ENCODE assay signal across 1 cellular context in the genomic region with DNA sequence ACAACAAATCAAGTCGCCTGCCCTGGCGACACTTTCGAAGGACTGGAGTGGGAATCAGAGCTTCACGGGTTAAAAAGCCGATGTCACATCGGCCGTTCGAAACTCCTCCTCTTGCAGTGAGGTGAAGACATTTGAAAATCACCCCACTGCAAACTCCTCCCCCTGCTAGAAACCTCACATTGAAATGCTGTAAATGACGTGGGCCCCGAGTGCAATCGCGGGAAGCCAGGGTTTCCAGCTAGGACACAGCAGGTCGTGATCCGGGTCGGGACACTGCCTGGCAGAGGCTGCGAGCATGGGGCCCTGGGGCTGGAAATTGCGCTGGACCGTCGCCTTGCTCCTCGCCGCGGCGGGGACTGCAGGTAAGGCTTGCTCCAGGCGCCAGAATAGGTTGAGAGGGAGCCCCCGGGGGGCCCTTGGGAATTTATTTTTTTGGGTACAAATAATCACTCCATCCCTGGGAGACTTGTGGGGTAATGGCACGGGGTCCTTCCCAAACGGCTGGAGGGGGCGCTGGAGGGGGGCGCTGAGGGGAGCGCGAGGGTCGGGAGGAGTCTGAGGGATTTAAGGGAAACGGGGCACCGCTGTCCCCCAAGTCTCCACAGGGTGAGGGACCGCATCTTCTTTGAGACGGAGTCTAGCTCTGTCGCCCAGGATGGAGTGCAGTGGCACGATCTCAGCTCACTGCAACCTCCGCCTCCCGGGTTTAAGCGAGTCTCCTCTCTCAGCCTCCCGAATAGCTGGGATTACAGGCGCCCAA.
TF ChIP-seq lines count a peak whose summit lies in the region.

Gene LDLR, plus strand, starts transcription at position 210 of the 760 bp plus-strand sequence. Its CDS starts 86 bp downstream, at position 296.

TF ChIP-seq in K562, 482 proteins besides CTCF, POLR2A, EP300 and RAD21 (continued from another document and continues in another):
- TF ChIP-seq REST (CRISPR knock-in tag; IDR thresholded peaks at IDR 0.05; ENCODE audit: low read depth) (0 out of 2 replicates have a peak, but pooled peaks have one; percentile 42), ZFX (CRISPR knock-in tag; IDR thresholded peaks at IDR 0.05) (no peak; the same call in 1 of the 2 replicates), ZBTB17 (CRISPR knock-in tag; IDR thresholded peaks at IDR 0.05) (no peak), KDM2B (CRISPR knock-in tag; IDR thresholded peaks at IDR 0.05) (no peak), E2F4 (CRISPR knock-in tag; IDR thresholded peaks at IDR 0.05; ENCODE audit: low read depth) (no peak), FOS (IDR thresholded peaks at IDR 0.05; ENCODE audit: extremely low read depth, insufficient read length) (no peak), ZNF384 (IDR thresholded peaks at IDR 0.05; ENCODE audit: low read depth, low read length) (no peak), CHD4 (IDR thresholded peaks at IDR 0.05; ENCODE audit: insufficient read depth, insufficient replicate concordance, low read depth, low read length, poor library complexity, severe bottlenecking) (no peak), HDAC1 (IDR thresholded peaks at IDR 0.05) (no peak), CREB5 (CRISPR knock-in tag; IDR thresholded peaks at IDR 0.05) (no peak), CBX5 (IDR thresholded peaks at IDR 0.05; ENCODE audit: borderline replicate concordance, low read depth) (no peak), MYBL2 (IDR thresholded peaks at IDR 0.05; ENCODE audit: low read depth) (peak; percentile 91), MYBL2 (CRISPR knock-in tag; IDR thresholded peaks at IDR 0.05; ENCODE audit: borderline replicate concordance) (no peak), FOXA1 (IDR thresholded peaks at IDR 0.05; ENCODE audit: borderline replicate concordance) (no peak), CBX8 (IDR thresholded peaks at IDR 0.05; ENCODE audit: borderline replicate concordance, extremely low read depth, low read depth, low read length, poor library complexity, severe bottlenecking) (no peak), YBX1 (IDR thresholded peaks at IDR 0.05) (no peak), CHD2 (IDR thresholded peaks at IDR 0.05; ENCODE audit: low read depth, low read length) (peak; percentile 70), ZNF431 (CRISPR knock-in tag; IDR thresholded peaks at IDR 0.05) (no peak; the same call in 1 of the 2 replicates), BCOR (IDR thresholded peaks at IDR 0.05) (no peak; the same call in 1 of the 2 replicates), ZNF445 (CRISPR knock-in tag; IDR thresholded peaks at IDR 0.05; ENCODE audit: low read depth) (no peak), MCM2 (IDR thresholded peaks at IDR 0.05; ENCODE audit: low read depth) (no peak), NFIX (CRISPR knock-in tag; IDR thresholded peaks at IDR 0.05; ENCODE audit: low read depth) (no peak), NFATC3 (IDR thresholded peaks at IDR 0.05) (no peak), ZKSCAN1 (IDR thresholded peaks at IDR 0.05; ENCODE audit: low read depth, low read length) (peak; percentile 25; the same call in 1 of the 2 replicates), TFAP4 (CRISPR knock-in tag; IDR thresholded peaks at IDR 0.05; ENCODE audit: borderline replicate concordance) (peak; percentile 67; the same call in 1 of the 2 replicates), LEF1 (IDR thresholded peaks at IDR 0.05) (no peak), PCBP2 (IDR thresholded peaks at IDR 0.05; ENCODE audit: low read depth, low read length, poor library complexity, severe bottlenecking) (no peak), GTF2A2 (tag; IDR thresholded peaks at IDR 0.05) (peak; percentile 33; the same call in 1 of the 2 replicates), ZNF12 (CRISPR knock-in tag; IDR thresholded peaks at IDR 0.05) (no peak), BRF1 (IDR thresholded peaks at IDR 0.05; ENCODE audit: borderline replicate concordance, extremely low read depth, insufficient read length) (no peak), NUFIP1 (IDR thresholded peaks at IDR 0.05; ENCODE audit: partially characterized antibody) (no peak), GTF2F1 (IDR thresholded peaks at IDR 0.05; ENCODE audit: low read depth, low read length) (0 out of 2 replicates have a peak, but pooled peaks have one; percentile 62), TRIM24 (IDR thresholded peaks at IDR 0.05) (no peak), FOXP1 (CRISPR knock-in tag; IDR thresholded peaks at IDR 0.05) (0 out of 2 replicates have a peak, but pooled peaks have one; percentile 24), ARID1B (IDR thresholded peaks at IDR 0.05) (peak; percentile 17; the same call in 1 of the 2 replicates), CXXC5 (CRISPR knock-in tag; IDR thresholded peaks at IDR 0.05) (peak; percentile 60; the same call in 1 of the 2 replicates), SNRNP70 (optimal IDR thresholded peaks at IDR 0.05; ENCODE audit: low read depth, low read length) (no peak)
- TF ChIP-seq, protein P1, sequence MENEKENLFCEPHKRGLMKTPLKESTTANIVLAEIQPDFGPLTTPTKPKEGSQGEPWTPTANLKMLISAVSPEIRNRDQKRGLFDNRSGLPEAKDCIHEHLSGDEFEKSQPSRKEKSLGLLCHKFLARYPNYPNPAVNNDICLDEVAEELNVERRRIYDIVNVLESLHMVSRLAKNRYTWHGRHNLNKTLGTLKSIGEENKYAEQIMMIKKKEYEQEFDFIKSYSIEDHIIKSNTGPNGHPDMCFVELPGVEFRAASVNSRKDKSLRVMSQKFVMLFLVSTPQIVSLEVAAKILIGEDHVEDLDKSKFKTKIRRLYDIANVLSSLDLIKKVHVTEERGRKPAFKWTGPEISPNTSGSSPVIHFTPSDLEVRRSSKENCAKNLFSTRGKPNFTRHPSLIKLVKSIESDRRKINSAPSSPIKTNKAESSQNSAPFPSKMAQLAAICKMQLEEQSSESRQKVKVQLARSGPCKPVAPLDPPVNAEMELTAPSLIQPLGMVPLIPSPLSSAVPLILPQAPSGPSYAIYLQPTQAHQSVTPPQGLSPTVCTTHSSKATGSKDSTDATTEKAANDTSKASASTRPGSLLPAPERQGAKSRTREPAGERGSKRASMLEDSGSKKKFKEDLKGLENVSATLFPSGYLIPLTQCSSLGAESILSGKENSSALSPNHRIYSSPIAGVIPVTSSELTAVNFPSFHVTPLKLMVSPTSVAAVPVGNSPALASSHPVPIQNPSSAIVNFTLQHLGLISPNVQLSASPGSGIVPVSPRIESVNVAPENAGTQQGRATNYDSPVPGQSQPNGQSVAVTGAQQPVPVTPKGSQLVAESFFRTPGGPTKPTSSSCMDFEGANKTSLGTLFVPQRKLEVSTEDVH (IDR thresholded peaks at IDR 0.05; ENCODE audit: low read depth, partially characterized antibody) = peak; percentile 67
- TF ChIP-seq, protein P2, sequence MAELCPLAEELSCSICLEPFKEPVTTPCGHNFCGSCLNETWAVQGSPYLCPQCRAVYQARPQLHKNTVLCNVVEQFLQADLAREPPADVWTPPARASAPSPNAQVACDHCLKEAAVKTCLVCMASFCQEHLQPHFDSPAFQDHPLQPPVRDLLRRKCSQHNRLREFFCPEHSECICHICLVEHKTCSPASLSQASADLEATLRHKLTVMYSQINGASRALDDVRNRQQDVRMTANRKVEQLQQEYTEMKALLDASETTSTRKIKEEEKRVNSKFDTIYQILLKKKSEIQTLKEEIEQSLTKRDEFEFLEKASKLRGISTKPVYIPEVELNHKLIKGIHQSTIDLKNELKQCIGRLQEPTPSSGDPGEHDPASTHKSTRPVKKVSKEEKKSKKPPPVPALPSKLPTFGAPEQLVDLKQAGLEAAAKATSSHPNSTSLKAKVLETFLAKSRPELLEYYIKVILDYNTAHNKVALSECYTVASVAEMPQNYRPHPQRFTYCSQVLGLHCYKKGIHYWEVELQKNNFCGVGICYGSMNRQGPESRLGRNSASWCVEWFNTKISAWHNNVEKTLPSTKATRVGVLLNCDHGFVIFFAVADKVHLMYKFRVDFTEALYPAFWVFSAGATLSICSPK (IDR thresholded peaks at IDR 0.05; ENCODE audit: borderline replicate concordance) = no peak
- TF ChIP-seq, protein P3, sequence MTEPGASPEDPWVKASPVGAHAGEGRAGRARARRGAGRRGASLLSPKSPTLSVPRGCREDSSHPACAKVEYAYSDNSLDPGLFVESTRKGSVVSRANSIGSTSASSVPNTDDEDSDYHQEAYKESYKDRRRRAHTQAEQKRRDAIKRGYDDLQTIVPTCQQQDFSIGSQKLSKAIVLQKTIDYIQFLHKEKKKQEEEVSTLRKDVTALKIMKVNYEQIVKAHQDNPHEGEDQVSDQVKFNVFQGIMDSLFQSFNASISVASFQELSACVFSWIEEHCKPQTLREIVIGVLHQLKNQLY (CRISPR knock-in tag; conservative IDR thresholded peaks at IDR 0.05) = 0 out of 4 replicates have a peak, but pooled peaks of 1 of the 2 experiments have one; percentile 15
- TF ChIP-seq, protein P4, sequence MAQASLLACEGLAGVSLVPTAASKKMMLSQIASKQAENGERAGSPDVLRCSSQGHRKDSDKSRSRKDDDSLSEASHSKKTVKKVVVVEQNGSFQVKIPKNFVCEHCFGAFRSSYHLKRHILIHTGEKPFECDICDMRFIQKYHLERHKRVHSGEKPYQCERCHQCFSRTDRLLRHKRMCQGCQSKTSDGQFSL (CRISPR knock-in tag; IDR thresholded peaks at IDR 0.05) = 0 out of 2 replicates have a peak, but pooled peaks have one; percentile 9
- TF ChIP-seq, protein P4 (tag; IDR thresholded peaks at IDR 0.05) = no peak
- TF ChIP-seq, protein P5, sequence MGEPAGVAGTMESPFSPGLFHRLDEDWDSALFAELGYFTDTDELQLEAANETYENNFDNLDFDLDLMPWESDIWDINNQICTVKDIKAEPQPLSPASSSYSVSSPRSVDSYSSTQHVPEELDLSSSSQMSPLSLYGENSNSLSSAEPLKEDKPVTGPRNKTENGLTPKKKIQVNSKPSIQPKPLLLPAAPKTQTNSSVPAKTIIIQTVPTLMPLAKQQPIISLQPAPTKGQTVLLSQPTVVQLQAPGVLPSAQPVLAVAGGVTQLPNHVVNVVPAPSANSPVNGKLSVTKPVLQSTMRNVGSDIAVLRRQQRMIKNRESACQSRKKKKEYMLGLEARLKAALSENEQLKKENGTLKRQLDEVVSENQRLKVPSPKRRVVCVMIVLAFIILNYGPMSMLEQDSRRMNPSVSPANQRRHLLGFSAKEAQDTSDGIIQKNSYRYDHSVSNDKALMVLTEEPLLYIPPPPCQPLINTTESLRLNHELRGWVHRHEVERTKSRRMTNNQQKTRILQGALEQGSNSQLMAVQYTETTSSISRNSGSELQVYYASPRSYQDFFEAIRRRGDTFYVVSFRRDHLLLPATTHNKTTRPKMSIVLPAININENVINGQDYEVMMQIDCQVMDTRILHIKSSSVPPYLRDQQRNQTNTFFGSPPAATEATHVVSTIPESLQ (CRISPR knock-in tag; IDR thresholded peaks at IDR 0.05) = no peak
